1 cellular context compared by ENCODE assay signal in the genomic region with DNA sequence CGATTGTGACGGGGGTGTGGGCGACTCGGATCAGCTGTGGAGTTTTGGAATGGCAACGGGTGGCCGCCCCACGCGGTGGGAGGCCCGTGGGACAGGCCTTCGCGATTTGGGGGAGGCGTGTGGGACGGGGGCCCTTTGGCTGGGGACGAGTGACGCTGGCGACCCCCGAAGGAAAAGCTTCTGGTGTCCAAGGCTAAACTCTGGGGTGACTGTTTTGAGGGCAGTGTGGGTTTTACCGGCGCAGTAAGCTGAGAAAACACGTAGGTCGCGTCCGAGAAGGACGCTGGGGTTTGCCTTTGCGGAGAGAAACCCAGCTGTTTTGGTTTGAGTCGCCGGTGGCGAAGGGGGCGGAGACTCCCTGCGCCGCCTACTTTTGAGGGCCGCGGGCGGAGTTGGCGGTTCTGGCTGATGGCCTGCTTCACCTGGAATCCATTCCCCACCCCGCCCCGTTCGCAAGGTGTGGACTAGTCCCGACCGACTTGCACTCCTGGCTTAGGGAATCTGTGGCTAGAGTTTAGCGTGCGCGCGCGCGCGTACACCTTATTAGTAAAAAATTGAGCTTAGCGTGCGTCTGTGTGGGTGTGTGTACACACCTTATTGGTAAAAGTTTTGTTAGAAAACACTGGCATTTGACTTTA.
TF ChIP-seq lines count a peak whose summit lies in the region.

No MANE protein-coding gene starts in this region.

TF ChIP-seq in HepG2, 621 proteins besides CTCF, POLR2A, EP300 and RAD21 (continued from another document and continues in another):
- TF ChIP-seq, protein P1, sequence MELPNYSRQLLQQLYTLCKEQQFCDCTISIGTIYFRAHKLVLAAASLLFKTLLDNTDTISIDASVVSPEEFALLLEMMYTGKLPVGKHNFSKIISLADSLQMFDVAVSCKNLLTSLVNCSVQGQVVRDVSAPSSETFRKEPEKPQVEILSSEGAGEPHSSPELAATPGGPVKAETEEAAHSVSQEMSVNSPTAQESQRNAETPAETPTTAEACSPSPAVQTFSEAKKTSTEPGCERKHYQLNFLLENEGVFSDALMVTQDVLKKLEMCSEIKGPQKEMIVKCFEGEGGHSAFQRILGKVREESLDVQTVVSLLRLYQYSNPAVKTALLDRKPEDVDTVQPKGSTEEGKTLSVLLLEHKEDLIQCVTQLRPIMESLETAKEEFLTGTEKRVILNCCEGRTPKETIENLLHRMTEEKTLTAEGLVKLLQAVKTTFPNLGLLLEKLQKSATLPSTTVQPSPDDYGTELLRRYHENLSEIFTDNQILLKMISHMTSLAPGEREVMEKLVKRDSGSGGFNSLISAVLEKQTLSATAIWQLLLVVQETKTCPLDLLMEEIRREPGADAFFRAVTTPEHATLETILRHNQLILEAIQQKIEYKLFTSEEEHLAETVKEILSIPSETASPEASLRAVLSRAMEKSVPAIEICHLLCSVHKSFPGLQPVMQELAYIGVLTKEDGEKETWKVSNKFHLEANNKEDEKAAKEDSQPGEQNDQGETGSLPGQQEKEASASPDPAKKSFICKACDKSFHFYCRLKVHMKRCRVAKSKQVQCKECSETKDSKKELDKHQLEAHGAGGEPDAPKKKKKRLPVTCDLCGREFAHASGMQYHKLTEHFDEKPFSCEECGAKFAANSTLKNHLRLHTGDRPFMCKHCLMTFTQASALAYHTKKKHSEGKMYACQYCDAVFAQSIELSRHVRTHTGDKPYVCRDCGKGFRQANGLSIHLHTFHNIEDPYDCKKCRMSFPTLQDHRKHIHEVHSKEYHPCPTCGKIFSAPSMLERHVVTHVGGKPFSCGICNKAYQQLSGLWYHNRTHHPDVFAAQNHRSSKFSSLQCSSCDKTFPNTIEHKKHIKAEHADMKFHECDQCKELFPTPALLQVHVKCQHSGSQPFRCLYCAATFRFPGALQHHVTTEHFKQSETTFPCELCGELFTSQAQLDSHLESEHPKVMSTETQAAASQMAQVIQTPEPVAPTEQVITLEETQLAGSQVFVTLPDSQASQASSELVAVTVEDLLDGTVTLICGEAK (IDR thresholded peaks at IDR 0.05) = no peak
- TF ChIP-seq, protein P1 (CRISPR knock-in tag; IDR thresholded peaks at IDR 0.05) = no peak
- TF ChIP-seq HMG20A (CRISPR knock-in tag; IDR thresholded peaks at IDR 0.05; ENCODE audit: borderline replicate concordance) (no peak), ZNF232 (CRISPR knock-in tag; IDR thresholded peaks at IDR 0.05; ENCODE audit: borderline replicate concordance) (peak; percentile 76; the same call in 1 of the 2 replicates), CCAR2 (optimal IDR thresholded peaks at IDR 0.05; ENCODE audit: low read depth, low read length) (no peak), TP53 (CRISPR knock-in tag; conservative IDR thresholded peaks at IDR 0.05) (0 out of 2 replicates have a peak, but pooled peaks have one; percentile 48), ZFP36L1 (CRISPR knock-in tag; IDR thresholded peaks at IDR 0.05) (no peak), SNAI1 (CRISPR knock-in tag; IDR thresholded peaks at IDR 0.05; ENCODE audit: borderline replicate concordance) (0 out of 2 replicates have a peak, but pooled peaks have one; percentile 21), SMYD3 (CRISPR knock-in tag; IDR thresholded peaks at IDR 0.05) (peak; percentile 13; the same call in 1 of the 2 replicates), XRCC5 (optimal IDR thresholded peaks at IDR 0.05; ENCODE audit: low read length) (peak; percentile 55), ZNF350 (CRISPR knock-in tag; IDR thresholded peaks at IDR 0.05; ENCODE audit: borderline replicate concordance, low read depth) (no peak; the same call in 1 of the 2 replicates), ZNF225 (CRISPR knock-in tag; IDR thresholded peaks at IDR 0.05) (0 out of 2 replicates have a peak, but pooled peaks have one; percentile 59), TRIM24 (CRISPR knock-in tag; IDR thresholded peaks at IDR 0.05) (no peak), ZNF282 (IDR thresholded peaks at IDR 0.05; ENCODE audit: partially characterized antibody) (no peak), FOXM1 (CRISPR knock-in tag; IDR thresholded peaks at IDR 0.05) (0 out of 2 replicates have a peak, but pooled peaks have one; percentile 6), CENPX (CRISPR knock-in tag; IDR thresholded peaks at IDR 0.05) (no peak), IRF2 (CRISPR knock-in tag; IDR thresholded peaks at IDR 0.05) (peak; percentile 30; the same call in 1 of the 2 replicates), DR1 (CRISPR knock-in tag; IDR thresholded peaks at IDR 0.05) (peak; percentile 77; the same call in 1 of the 2 replicates), GTF3A (CRISPR knock-in tag; conservative IDR thresholded peaks at IDR 0.05) (0 out of 2 replicates have a peak, but pooled peaks have one; percentile 51), ZNF33A (CRISPR knock-in tag; IDR thresholded peaks at IDR 0.05; ENCODE audit: borderline replicate concordance) (peak; percentile 28; the same call in 1 of the 2 replicates), RBFOX2 (IDR thresholded peaks at IDR 0.05; ENCODE audit: low read depth, low read length) (peak; percentile 45), JUND (CRISPR knock-in tag; IDR thresholded peaks at IDR 0.05) (0 out of 2 replicates have a peak, but pooled peaks have one; percentile 1), NR2F6 (IDR thresholded peaks at IDR 0.05) (no peak), NR2F6 (CRISPR knock-in tag; IDR thresholded peaks at IDR 0.05) (peak; percentile 22; the same call in 1 of the 2 replicates), POGZ (CRISPR knock-in tag; IDR thresholded peaks at IDR 0.05) (peak; percentile 54), MAZ (IDR thresholded peaks at IDR 0.05; ENCODE audit: borderline replicate concordance, low read depth, low read length) (no peak; the same call in 1 of the 2 replicates), MAZ (CRISPR knock-in tag; IDR thresholded peaks at IDR 0.05; ENCODE audit: low read depth) (peak; percentile 14; the same call in 1 of the 2 replicates), PRMT3 (CRISPR knock-in tag; IDR thresholded peaks at IDR 0.05; ENCODE audit: borderline replicate concordance, low read depth) (no peak), ZNF30 (CRISPR knock-in tag; IDR thresholded peaks at IDR 0.05) (0 out of 2 replicates have a peak, but pooled peaks have one; percentile 31), NFE2L1 (CRISPR knock-in tag; IDR thresholded peaks at IDR 0.05; ENCODE audit: borderline replicate concordance) (no peak), LCORL (IDR thresholded peaks at IDR 0.05) (no peak), LCORL (CRISPR knock-in tag; IDR thresholded peaks at IDR 0.05) (peak; percentile 64)
- TF ChIP-seq, protein P2, sequence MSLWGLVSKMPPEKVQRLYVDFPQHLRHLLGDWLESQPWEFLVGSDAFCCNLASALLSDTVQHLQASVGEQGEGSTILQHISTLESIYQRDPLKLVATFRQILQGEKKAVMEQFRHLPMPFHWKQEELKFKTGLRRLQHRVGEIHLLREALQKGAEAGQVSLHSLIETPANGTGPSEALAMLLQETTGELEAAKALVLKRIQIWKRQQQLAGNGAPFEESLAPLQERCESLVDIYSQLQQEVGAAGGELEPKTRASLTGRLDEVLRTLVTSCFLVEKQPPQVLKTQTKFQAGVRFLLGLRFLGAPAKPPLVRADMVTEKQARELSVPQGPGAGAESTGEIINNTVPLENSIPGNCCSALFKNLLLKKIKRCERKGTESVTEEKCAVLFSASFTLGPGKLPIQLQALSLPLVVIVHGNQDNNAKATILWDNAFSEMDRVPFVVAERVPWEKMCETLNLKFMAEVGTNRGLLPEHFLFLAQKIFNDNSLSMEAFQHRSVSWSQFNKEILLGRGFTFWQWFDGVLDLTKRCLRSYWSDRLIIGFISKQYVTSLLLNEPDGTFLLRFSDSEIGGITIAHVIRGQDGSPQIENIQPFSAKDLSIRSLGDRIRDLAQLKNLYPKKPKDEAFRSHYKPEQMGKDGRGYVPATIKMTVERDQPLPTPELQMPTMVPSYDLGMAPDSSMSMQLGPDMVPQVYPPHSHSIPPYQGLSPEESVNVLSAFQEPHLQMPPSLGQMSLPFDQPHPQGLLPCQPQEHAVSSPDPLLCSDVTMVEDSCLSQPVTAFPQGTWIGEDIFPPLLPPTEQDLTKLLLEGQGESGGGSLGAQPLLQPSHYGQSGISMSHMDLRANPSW (CRISPR knock-in tag; IDR thresholded peaks at IDR 0.05; ENCODE audit: borderline replicate concordance) = no peak
- TF ChIP-seq, protein P3, sequence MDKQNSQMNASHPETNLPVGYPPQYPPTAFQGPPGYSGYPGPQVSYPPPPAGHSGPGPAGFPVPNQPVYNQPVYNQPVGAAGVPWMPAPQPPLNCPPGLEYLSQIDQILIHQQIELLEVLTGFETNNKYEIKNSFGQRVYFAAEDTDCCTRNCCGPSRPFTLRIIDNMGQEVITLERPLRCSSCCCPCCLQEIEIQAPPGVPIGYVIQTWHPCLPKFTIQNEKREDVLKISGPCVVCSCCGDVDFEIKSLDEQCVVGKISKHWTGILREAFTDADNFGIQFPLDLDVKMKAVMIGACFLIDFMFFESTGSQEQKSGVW (CRISPR knock-in tag; IDR thresholded peaks at IDR 0.05; ENCODE audit: borderline replicate concordance) = peak; percentile 78; the same call in 1 of the 2 replicates
- TF ChIP-seq, protein P4, sequence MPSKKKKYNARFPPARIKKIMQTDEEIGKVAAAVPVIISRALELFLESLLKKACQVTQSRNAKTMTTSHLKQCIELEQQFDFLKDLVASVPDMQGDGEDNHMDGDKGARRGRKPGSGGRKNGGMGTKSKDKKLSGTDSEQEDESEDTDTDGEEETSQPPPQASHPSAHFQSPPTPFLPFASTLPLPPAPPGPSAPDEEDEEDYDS (CRISPR knock-in tag; IDR thresholded peaks at IDR 0.05) = peak; percentile 81; the same call in 1 of the 2 replicates
- TF ChIP-seq, protein P5, sequence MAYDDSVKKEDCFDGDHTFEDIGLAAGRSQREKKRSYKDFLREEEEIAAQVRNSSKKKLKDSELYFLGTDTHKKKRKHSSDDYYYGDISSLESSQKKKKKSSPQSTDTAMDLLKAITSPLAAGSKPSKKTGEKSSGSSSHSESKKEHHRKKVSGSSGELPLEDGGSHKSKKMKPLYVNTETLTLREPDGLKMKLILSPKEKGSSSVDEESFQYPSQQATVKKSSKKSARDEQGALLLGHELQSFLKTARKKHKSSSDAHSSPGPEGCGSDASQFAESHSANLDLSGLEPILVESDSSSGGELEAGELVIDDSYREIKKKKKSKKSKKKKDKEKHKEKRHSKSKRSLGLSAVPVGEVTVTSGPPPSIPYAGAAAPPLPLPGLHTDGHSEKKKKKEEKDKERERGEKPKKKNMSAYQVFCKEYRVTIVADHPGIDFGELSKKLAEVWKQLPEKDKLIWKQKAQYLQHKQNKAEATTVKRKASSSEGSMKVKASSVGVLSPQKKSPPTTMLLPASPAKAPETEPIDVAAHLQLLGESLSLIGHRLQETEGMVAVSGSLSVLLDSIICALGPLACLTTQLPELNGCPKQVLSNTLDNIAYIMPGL (CRISPR knock-in tag; IDR thresholded peaks at IDR 0.05; ENCODE audit: borderline replicate concordance in 1 of 2, low read depth in 1 of 2) = peak; percentile 13 to 71; a peak in 1 of 4 replicates
- TF ChIP-seq, protein P6, sequence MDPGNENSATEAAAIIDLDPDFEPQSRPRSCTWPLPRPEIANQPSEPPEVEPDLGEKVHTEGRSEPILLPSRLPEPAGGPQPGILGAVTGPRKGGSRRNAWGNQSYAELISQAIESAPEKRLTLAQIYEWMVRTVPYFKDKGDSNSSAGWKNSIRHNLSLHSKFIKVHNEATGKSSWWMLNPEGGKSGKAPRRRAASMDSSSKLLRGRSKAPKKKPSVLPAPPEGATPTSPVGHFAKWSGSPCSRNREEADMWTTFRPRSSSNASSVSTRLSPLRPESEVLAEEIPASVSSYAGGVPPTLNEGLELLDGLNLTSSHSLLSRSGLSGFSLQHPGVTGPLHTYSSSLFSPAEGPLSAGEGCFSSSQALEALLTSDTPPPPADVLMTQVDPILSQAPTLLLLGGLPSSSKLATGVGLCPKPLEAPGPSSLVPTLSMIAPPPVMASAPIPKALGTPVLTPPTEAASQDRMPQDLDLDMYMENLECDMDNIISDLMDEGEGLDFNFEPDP (CRISPR knock-in tag; conservative IDR thresholded peaks at IDR 0.05) = no peak
- TF ChIP-seq, protein P7, sequence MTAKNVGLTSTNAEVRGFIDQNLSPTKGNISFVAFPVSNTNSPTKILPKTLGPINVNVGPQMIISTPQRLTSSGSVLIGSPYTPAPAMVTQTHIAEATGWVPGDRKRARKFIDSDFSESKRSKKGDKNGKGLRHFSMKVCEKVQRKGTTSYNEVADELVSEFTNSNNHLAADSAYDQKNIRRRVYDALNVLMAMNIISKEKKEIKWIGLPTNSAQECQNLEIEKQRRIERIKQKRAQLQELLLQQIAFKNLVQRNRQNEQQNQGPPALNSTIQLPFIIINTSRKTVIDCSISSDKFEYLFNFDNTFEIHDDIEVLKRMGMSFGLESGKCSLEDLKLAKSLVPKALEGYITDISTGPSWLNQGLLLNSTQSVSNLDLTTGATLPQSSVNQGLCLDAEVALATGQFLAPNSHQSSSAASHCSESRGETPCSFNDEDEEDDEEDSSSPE (CRISPR knock-in tag; IDR thresholded peaks at IDR 0.05) = 0 out of 2 replicates have a peak, but pooled peaks have one; percentile 33
- TF ChIP-seq, protein P8, sequence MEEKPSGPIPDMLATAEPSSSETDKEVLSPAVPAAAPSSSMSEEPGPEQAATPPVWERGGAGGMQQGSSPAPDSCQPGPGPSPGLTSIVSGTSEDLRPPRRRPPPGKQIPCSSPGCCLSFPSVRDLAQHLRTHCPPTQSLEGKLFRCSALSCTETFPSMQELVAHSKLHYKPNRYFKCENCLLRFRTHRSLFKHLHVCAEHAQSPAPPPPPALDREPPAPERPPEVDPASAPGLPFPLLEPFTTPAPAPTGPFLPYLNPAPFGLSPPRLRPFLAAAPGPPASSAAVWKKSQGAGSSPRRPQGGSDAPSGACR (CRISPR knock-in tag; IDR thresholded peaks at IDR 0.05) = peak; percentile 53; the same call in 1 of the 2 replicates
